ENCODE assay signal across 1 cellular context in genomic region chr12:46455648-46456352, GRCh38.
TF ChIP-seq lines count a peak whose summit lies in the region.

No MANE protein-coding gene starts in this region.

TF ChIP-seq in K562, 482 proteins besides CTCF, POLR2A, EP300 and RAD21 (continued from another document):
- TF ChIP-seq, protein P1, sequence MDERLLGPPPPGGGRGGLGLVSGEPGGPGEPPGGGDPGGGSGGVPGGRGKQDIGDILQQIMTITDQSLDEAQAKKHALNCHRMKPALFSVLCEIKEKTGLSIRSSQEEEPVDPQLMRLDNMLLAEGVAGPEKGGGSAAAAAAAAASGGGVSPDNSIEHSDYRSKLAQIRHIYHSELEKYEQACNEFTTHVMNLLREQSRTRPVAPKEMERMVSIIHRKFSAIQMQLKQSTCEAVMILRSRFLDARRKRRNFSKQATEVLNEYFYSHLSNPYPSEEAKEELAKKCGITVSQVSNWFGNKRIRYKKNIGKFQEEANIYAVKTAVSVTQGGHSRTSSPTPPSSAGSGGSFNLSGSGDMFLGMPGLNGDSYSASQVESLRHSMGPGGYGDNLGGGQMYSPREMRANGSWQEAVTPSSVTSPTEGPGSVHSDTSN (CRISPR knock-in tag; IDR thresholded peaks at IDR 0.05; ENCODE audit: low read depth), result peak; percentile 61
- TF ChIP-seq, protein P1 (tag; conservative IDR thresholded peaks at IDR 0.05; ENCODE audit: low read depth), result 0 out of 2 replicates have a peak, but pooled peaks have one; percentile 25
- no peak for TF ChIP-seq ZNF124 (CRISPR knock-in tag; IDR thresholded peaks at IDR 0.05)
- 0 out of 2 replicates have a peak, but pooled peaks have one; percentile 37 for TF ChIP-seq DPF2 (IDR thresholded peaks at IDR 0.05)
- TF ChIP-seq, protein P2, sequence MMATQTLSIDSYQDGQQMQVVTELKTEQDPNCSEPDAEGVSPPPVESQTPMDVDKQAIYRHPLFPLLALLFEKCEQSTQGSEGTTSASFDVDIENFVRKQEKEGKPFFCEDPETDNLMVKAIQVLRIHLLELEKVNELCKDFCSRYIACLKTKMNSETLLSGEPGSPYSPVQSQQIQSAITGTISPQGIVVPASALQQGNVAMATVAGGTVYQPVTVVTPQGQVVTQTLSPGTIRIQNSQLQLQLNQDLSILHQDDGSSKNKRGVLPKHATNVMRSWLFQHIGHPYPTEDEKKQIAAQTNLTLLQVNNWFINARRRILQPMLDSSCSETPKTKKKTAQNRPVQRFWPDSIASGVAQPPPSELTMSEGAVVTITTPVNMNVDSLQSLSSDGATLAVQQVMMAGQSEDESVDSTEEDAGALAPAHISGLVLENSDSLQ (IDR thresholded peaks at IDR 0.05), result peak; percentile 94
- TF ChIP-seq MTA1 (IDR thresholded peaks at IDR 0.05; ENCODE audit: borderline replicate concordance), result 0 out of 2 replicates have a peak, but pooled peaks have one; percentile 18
- TF ChIP-seq NR3C1 (CRISPR knock-in tag; IDR thresholded peaks at IDR 0.05), result no peak
- TF ChIP-seq SETDB1 (IDR thresholded peaks at IDR 0.05; ENCODE audit: low read length), result no peak
- no peak for TF ChIP-seq MYBL2 (IDR thresholded peaks at IDR 0.05; ENCODE audit: low read depth)
- TF ChIP-seq MYBL2 (CRISPR knock-in tag; IDR thresholded peaks at IDR 0.05; ENCODE audit: borderline replicate concordance), result no peak
- TF ChIP-seq HEY1 (CRISPR knock-in tag; IDR thresholded peaks at IDR 0.05; ENCODE audit: borderline replicate concordance), result no peak
- TF ChIP-seq SOX6 (IDR thresholded peaks at IDR 0.05), result peak; percentile 81
- TF ChIP-seq, protein P3, sequence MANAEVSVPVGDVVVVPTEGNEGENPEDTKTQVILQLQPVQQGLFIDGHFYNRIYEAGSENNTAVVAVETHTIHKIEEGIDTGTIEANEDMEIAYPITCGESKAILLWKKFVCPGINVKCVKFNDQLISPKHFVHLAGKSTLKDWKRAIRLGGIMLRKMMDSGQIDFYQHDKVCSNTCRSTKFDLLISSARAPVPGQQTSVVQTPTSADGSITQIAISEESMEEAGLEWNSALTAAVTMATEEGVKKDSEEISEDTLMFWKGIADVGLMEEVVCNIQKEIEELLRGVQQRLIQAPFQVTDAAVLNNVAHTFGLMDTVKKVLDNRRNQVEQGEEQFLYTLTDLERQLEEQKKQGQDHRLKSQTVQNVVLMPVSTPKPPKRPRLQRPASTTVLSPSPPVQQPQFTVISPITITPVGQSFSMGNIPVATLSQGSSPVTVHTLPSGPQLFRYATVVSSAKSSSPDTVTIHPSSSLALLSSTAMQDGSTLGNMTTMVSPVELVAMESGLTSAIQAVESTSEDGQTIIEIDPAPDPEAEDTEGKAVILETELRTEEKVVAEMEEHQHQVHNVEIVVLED (CRISPR knock-in tag; IDR thresholded peaks at IDR 0.05), result no peak
- TF ChIP-seq CXXC5 (CRISPR knock-in tag; IDR thresholded peaks at IDR 0.05), result no peak
- no peak for TF ChIP-seq ZKSCAN3 (CRISPR knock-in tag; IDR thresholded peaks at IDR 0.05)
- no peak for TF ChIP-seq POU5F1 (IDR thresholded peaks at IDR 0.05; ENCODE audit: borderline replicate concordance, low read depth, low read length, partially characterized antibody)
- TF ChIP-seq CBFA2T2 (conservative IDR thresholded peaks at IDR 0.05), result peak; percentile 63
- TF ChIP-seq, protein P4, sequence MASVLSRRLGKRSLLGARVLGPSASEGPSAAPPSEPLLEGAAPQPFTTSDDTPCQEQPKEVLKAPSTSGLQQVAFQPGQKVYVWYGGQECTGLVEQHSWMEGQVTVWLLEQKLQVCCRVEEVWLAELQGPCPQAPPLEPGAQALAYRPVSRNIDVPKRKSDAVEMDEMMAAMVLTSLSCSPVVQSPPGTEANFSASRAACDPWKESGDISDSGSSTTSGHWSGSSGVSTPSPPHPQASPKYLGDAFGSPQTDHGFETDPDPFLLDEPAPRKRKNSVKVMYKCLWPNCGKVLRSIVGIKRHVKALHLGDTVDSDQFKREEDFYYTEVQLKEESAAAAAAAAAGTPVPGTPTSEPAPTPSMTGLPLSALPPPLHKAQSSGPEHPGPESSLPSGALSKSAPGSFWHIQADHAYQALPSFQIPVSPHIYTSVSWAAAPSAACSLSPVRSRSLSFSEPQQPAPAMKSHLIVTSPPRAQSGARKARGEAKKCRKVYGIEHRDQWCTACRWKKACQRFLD (CRISPR knock-in tag; IDR thresholded peaks at IDR 0.05), result peak; percentile 51; the same call in 1 of the 2 replicates
- TF ChIP-seq JUN (IDR thresholded peaks at IDR 0.05; ENCODE audit: borderline replicate concordance, low read depth, low read length), result 0 out of 2 replicates have a peak, but pooled peaks have one; percentile 35
- no peak for TF ChIP-seq JUN (CRISPR knock-in tag; IDR thresholded peaks at IDR 0.05; ENCODE audit: borderline replicate concordance)
- TF ChIP-seq RFX7 (CRISPR knock-in tag; IDR thresholded peaks at IDR 0.05), result no peak
- TF ChIP-seq SPI1 (IDR thresholded peaks at IDR 0.05; ENCODE audit: borderline replicate concordance, low read depth, low read length), result peak; percentile 60; the same call in 1 of the 2 replicates
- peak; percentile 76 for TF ChIP-seq CBFA2T3 (IDR thresholded peaks at IDR 0.05)
- TF ChIP-seq, protein P5, sequence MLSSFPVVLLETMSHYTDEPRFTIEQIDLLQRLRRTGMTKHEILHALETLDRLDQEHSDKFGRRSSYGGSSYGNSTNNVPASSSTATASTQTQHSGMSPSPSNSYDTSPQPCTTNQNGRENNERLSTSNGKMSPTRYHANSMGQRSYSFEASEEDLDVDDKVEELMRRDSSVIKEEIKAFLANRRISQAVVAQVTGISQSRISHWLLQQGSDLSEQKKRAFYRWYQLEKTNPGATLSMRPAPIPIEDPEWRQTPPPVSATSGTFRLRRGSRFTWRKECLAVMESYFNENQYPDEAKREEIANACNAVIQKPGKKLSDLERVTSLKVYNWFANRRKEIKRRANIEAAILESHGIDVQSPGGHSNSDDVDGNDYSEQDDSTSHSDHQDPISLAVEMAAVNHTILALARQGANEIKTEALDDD (IDR thresholded peaks at IDR 0.05), result peak; percentile 93
- TF ChIP-seq HNRNPLL (IDR thresholded peaks at IDR 0.05; ENCODE audit: low read depth, low read length, poor library complexity, severe bottlenecking), result no peak
- peak in 1 of 2 experiments; percentile 26; a peak in 1 of 4 replicates for TF ChIP-seq TRIM24 (IDR thresholded peaks at IDR 0.05)
- no peak for TF ChIP-seq NUFIP1 (IDR thresholded peaks at IDR 0.05; ENCODE audit: partially characterized antibody)
- peak; percentile 62; the same call in 1 of the 2 replicates for TF ChIP-seq NCOR1 (IDR thresholded peaks at IDR 0.05)
- no peak for TF ChIP-seq EHMT2 (IDR thresholded peaks at IDR 0.05)
- TF ChIP-seq TRIM28 (IDR thresholded peaks at IDR 0.05), result no peak
- TF ChIP-seq ARID1B (IDR thresholded peaks at IDR 0.05), result peak; percentile 81
- TF ChIP-seq, protein P6, sequence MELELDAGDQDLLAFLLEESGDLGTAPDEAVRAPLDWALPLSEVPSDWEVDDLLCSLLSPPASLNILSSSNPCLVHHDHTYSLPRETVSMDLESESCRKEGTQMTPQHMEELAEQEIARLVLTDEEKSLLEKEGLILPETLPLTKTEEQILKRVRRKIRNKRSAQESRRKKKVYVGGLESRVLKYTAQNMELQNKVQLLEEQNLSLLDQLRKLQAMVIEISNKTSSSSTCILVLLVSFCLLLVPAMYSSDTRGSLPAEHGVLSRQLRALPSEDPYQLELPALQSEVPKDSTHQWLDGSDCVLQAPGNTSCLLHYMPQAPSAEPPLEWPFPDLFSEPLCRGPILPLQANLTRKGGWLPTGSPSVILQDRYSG (tag; conservative IDR thresholded peaks at IDR 0.05; ENCODE audit: low read depth), result no peak
- no peak for TF ChIP-seq NBN (IDR thresholded peaks at IDR 0.05; ENCODE audit: low read depth)
- TF ChIP-seq ESRRB (CRISPR knock-in tag; IDR thresholded peaks at IDR 0.05; ENCODE audit: borderline replicate concordance), result no peak
- TF ChIP-seq TEAD4 (IDR thresholded peaks at IDR 0.05; ENCODE audit: low read length), result peak; percentile 42; the same call in 1 of the 2 replicates
- no peak for TF ChIP-seq TEAD4 (CRISPR knock-in tag; IDR thresholded peaks at IDR 0.05; ENCODE audit: borderline replicate concordance)
- TF ChIP-seq RBM15 (IDR thresholded peaks at IDR 0.05; ENCODE audit: insufficient read depth, low read length), result no peak
- TF ChIP-seq, protein P7, sequence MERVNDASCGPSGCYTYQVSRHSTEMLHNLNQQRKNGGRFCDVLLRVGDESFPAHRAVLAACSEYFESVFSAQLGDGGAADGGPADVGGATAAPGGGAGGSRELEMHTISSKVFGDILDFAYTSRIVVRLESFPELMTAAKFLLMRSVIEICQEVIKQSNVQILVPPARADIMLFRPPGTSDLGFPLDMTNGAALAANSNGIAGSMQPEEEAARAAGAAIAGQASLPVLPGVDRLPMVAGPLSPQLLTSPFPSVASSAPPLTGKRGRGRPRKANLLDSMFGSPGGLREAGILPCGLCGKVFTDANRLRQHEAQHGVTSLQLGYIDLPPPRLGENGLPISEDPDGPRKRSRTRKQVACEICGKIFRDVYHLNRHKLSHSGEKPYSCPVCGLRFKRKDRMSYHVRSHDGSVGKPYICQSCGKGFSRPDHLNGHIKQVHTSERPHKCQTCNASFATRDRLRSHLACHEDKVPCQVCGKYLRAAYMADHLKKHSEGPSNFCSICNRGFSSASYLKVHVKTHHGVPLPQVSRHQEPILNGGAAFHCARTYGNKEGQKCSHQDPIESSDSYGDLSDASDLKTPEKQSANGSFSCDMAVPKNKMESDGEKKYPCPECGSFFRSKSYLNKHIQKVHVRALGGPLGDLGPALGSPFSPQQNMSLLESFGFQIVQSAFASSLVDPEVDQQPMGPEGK (CRISPR knock-in tag; IDR thresholded peaks at IDR 0.05; ENCODE audit: borderline replicate concordance), result no peak
- peak; percentile 51; the same call in 1 of the 2 replicates for TF ChIP-seq FOSL1 (tag; conservative IDR thresholded peaks at IDR 0.05)
- TF ChIP-seq TAL1 (IDR thresholded peaks at IDR 0.05), result peak; percentile 55; the same call in 1 of the 2 replicates
